Comparison of ENCODE assay signal across 8 cellular contexts in genomic region chr7:77463641-77464040, GRCh38. TPM values are rescaled to one million over a fixed set of nuclear protein-coding genes. Genes with fewer than 3 reads are reported as not detected.
DNase-seq lines count a peak whose midpoint lies in the region; ATAC-seq, FAIRE-seq and TF ChIP-seq lines count a peak whose summit lies in the region.
"Not testable (repeated sequence)": the region's sequence is repeated elsewhere in the genome, so short reads cannot be mapped to it uniquely, and the experiment has no call there.

No MANE protein-coding gene starts in this region.

- H3K4me3 ChIP-seq in NB4 (ENCODE audit: low read depth, low read length); fibroblast of lung (replicated peaks in 1 of 4; ENCODE audit: control extremely low read depth in 1 of 4, insufficient read depth in 1 of 4, low read depth in 3 of 4, low read length in 4 of 4): not testable (repeated sequence)

- not testable (repeated sequence) for H3K79me2 ChIP-seq in fibroblast of lung (ENCODE audit: control insufficient read depth, insufficient read depth, low read length)

- not testable (repeated sequence) for H3K9me3 ChIP-seq in fibroblast of lung (ENCODE audit: control insufficient read depth, insufficient read depth, low read depth, low read length)

- H3K27ac ChIP-seq in fibroblast of lung (ENCODE audit: insufficient read depth, low read length): not testable (repeated sequence)

- not testable (repeated sequence) for H3K9ac ChIP-seq in fibroblast of lung (ENCODE audit: insufficient read depth, low read length)

- H4K20me1 ChIP-seq in fibroblast of lung (ENCODE audit: control insufficient read depth, extremely low read depth, insufficient read depth, low read length): not testable (repeated sequence)

- not testable (repeated sequence) for TF ChIP-seq POLR2A in H54 (IDR thresholded peaks at IDR 0.05; ENCODE audit: low read depth, low read length); NB4 (IDR thresholded peaks at IDR 0.05; ENCODE audit: extremely low read depth, insufficient read length)

- H3K36me3 ChIP-seq in fibroblast of lung (ENCODE audit: control insufficient read depth, insufficient read depth, low read length): not testable (repeated sequence)

- FAIRE-seq in H54 (lab: Jason Lieb, UNC): peak; percentile 53

- ATAC-seq in GM18861 (IDR thresholded peaks at IDR 0.05; ENCODE audit: unreplicated experiment) (peak; percentile 49), HG03280 (IDR thresholded peaks at IDR 0.05; ENCODE audit: unreplicated experiment) (peak; percentile 64)

- TF ChIP-seq CTCF in NB4 (IDR thresholded peaks at IDR 0.05; ENCODE audit: low read depth, low read length); fibroblast of lung (conservative IDR thresholded peaks at IDR 0.05 in 1 of 2, IDR thresholded peaks at IDR 0.05 in 1 of 2; ENCODE audit: low read depth in 1 of 2, low read length in 2 of 2): not testable (repeated sequence)

- not testable (repeated sequence) for H3K4me1 ChIP-seq in fibroblast of lung (ENCODE audit: control insufficient read depth, extremely low read depth, insufficient read depth, low read length)

- H3K27me3 ChIP-seq in fibroblast of lung (ENCODE audit: control insufficient read depth, insufficient read depth, low read length): not testable (repeated sequence)

- H3K4me2 ChIP-seq in fibroblast of lung (ENCODE audit: extremely low read depth, insufficient read depth, low read length): not testable (repeated sequence)

- H2AFZ ChIP-seq in fibroblast of lung (ENCODE audit: low read length): not testable (repeated sequence)

- DNase-seq in AG20443 (ENCODE audit: low spot score) (peak; percentile 50), H54 (ENCODE audit: insufficient read length, low spot score) (peak; percentile 35), NB4 (ENCODE audit: low read depth) (peak; percentile 91), fibroblast of lung (ENCODE audit: low read depth in 2 of 2) (peak; percentile 16 to 55)
- DNase-seq in activated CD4-positive, alpha-beta T cell treated with anti-CD3 and anti-CD28 coated beads, Interleukin-2, amount 50 U/mL, for 48 hours: peak; percentile 10 to 26
- DNase-seq in stimulated activated CD4-positive, alpha-beta T cell treated with anti-CD3 and anti-CD28 coated beads, Interleukin-12 subunit alpha, Interleukin-12 subunit beta, amount 100 ng/mL, for 48 hours (ENCODE audit: low read depth in 2 of 3, low spot score in 1 of 3): peak; percentile 8 to 26 (median 11)

RNA-seq across cellular contexts. Expression of gene GSAP, which starts 47.5 kb away (rescaled TPM):
- total RNA-seq in fibroblast of lung: 10.3 and 21.5 TPM in 2 replicates
- polyA plus RNA-seq in fibroblast of lung: 4.4 and 4.9 TPM in 2 replicates
- polyA plus RNA-seq in fibroblast of lung (2012): 2.4 TPM in 2 replicates
- 1.5 and 1.8 TPM in 2 replicates for polyA minus RNA-seq in fibroblast of lung (ENCODE audit: low replicate concordance)

Comparison
In these comparisons a context has a peak if more than half of its experiments do, and no peak if none do; other contexts are left out.
1. DNase-seq: peak in every context shown above with its lines; median percentile 91 in NB4; 50 in AG20443; 36 in fibroblast of lung; 35 in H54; 18 in activated CD4-positive, alpha-beta T cell treated with anti-CD3 and anti-CD28 coated beads, Interleukin-2, amount 50 U/mL, for 48 hours; 11 in stimulated activated CD4-positive, alpha-beta T cell treated with anti-CD3 and anti-CD28 coated beads, Interleukin-12 subunit alpha, Interleukin-12 subunit beta, amount 100 ng/mL, for 48 hours.